In the genomic region with DNA sequence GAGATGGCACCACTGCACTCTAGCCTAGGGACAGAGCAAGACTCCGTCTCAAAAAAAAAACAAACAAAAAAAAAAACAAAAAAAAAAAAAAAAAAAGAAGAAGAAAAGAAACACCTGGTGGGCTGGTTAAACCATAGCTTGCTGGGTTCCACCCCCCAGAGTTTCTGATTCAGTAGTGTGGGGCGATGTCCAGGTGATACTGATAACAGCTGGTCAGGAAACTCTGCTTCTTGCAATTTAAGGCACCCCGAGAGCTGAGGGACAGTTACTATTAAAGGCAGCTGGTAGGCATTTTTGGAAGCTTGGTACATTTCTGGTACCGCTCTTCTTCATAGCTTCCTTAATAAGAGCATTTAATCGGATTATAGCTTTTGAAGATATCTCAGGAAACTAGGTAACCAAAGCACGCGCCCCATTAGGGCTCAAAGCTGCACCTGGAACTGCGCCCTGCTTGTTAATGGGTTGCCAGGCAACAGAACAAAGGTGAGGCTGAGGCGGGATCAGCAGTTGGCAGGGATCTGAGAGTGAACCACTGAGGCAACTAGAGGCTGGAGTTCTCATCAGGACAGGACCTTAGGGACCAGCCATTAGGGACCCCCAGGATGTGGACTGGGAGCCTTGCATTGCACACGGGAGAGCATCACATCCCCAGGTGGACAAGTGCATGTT, we compare ENCODE assay signal across 15 cellular contexts. TPM values are rescaled to one million over a fixed set of nuclear protein-coding genes. Genes with fewer than 3 reads are reported as not detected.
DNase-seq lines count a peak whose midpoint lies in the region; ATAC-seq and TF ChIP-seq lines count a peak whose summit lies in the region.
"Had no signal": no experiment of that assay in that cellular context is flagged by ENCODE, and none has a peak within 500 bp of the region (broad histone marks: within the 10 kb centered on the region; RNA-seq: fewer than 3 reads in every experiment).

No MANE protein-coding gene starts in this region.

- TF ChIP-seq EP300 in gastroesophageal sphincter (IDR thresholded peaks at IDR 0.05), result no peak

- TF ChIP-seq CTCF in mucosa of descending colon (IDR thresholded peaks at IDR 0.05), result no peak
- no peak for TF ChIP-seq CTCF in gastroesophageal sphincter (IDR thresholded peaks at IDR 0.05)

- H3K4me1 ChIP-seq in mucosa of descending colon (ENCODE audit: low read depth) (peaks cover 4% of the 10 kb centered on the region), gastroesophageal sphincter (no peaks in the 10 kb centered on the region)
- H3K4me1 ChIP-seq: parathyroid adenoma had no signal

- no peaks in the 10 kb centered on the region for H3K27me3 ChIP-seq in H7 (ENCODE audit: control insufficient read depth, insufficient read depth, low read length)
- peaks cover 35% of the 10 kb centered on the region for H3K27me3 ChIP-seq in gastroesophageal sphincter

- in situ Hi-C loops in ACHN (cut with HindIII; ENCODE audit: low pct_ligation_motif_present, low pct_unique_long_range_greater_than_20kb, low sequenced_read_pairs), result no loop called here

- DNase-seq in H7 (peak; percentile 55), NCI-H2081 treated with DMSO at 0.1 percent for 48 hours (lab: John Stamatoyannopoulos, UW) (peak; percentile 79), SK-N-MC (ENCODE audit: low read depth, low spot score) (no peak), mucosa of descending colon (peak in 2 of 3 donors; percentile 68 to 74), A172 (ENCODE audit: low spot score) (no peak), ACHN (no peak), pons (ENCODE audit: low spot score) (no peak)
- DNase-seq: activated naive CD8-positive, alpha-beta T cell treated with anti-CD3 and anti-CD28 coated beads for 36 hours; HFFc6; midbrain; NK-92 treated with Interleukin-12 subunit alpha and Interleukin-12 subunit beta, amount 100 ng/mL, for 24 hours had no signal

- H3K27ac ChIP-seq in SK-N-MC (peak overlapping the region; percentile 22; the same call in 1 of the 2 replicates), gastroesophageal sphincter (no peak overlapping the region)
- H3K27ac ChIP-seq: parathyroid adenoma had no signal

- no peak overlapping the region for H3K4me3 ChIP-seq in H7 (ENCODE audit: insufficient read depth, low read depth, low read length)
- no peak overlapping the region for H3K4me3 ChIP-seq in SK-N-MC
- H3K4me3 ChIP-seq in mucosa of descending colon, result no peak overlapping the region
- no peak overlapping the region for H3K4me3 ChIP-seq in gastroesophageal sphincter

- peak; percentile 87 for ATAC-seq in mucosa of descending colon
- no peak for ATAC-seq in gastroesophageal sphincter
- ATAC-seq: SK-N-SH treated with all-trans-retinoic acid at 6 μM for 48 hours had no signal

- intact Hi-C loops in mucosa of descending colon (cut with DNase I, micrococcal nuclease), result no loop called here

- no peak overlapping the region for H3K9ac ChIP-seq in SK-N-MC (ENCODE audit: insufficient read length)
- H3K9ac ChIP-seq: parathyroid adenoma had no signal

- H3K9me3 ChIP-seq in SK-N-MC (ENCODE audit: low read depth, low read length), result no peaks in the 10 kb centered on the region
- no peaks in the 10 kb centered on the region for H3K9me3 ChIP-seq in mucosa of descending colon
- H3K9me3 ChIP-seq in gastroesophageal sphincter, result peaks cover 0 to 6% (median 0%) of the 10 kb centered on the region in 3 donors

- H3K36me3 ChIP-seq in H7 (replicated peaks; ENCODE audit: control insufficient read depth, insufficient read depth, low read length) (no peaks in the 10 kb centered on the region), SK-N-MC (ENCODE audit: insufficient read depth, low read length) (no peaks in the 10 kb centered on the region), mucosa of descending colon (ENCODE audit: low read depth) (no peaks in the 10 kb centered on the region), gastroesophageal sphincter (no peaks in the 10 kb centered on the region)

- 56 to 73% methylated on average over 8 to 9 of the region's 10 CpGs for WGBS in gastroesophageal sphincter (ENCODE audit: low coverage in 1 of 2), 2 donors

- TF ChIP-seq POLR2A in gastroesophageal sphincter (IDR thresholded peaks at IDR 0.05), result no peak

RNA-seq across cellular contexts. Expression of gene SDK1, which starts 6.5 kb away (rescaled TPM):
- 2.4 and 4.1 TPM in 2 replicates for total RNA-seq in H7 (2014; rRNA removed; shearing (Covaris generic))
- total RNA-seq in mucosa of descending colon (10 to 100 TPM in 1 of 3 donors, 1 to 10 TPM in 2; 2.7 to 20.2 (median 4.2) TPM), gastroesophageal sphincter (10 to 100 TPM in 1 of 4 donors, 1 to 10 TPM in 3; 6.1 to 13.6 (median 8.7) TPM)
- 1.8 and 2.5 TPM in 2 replicates for total RNA-seq in A172 (2014; rRNA removed; shearing (Covaris generic))
- total RNA-seq: G401, HFFc6 had no signal

Comparison
In these comparisons a context has a peak if more than half of its experiments do, and no peak if none do; other contexts are left out.
1. DNase-seq: peak in H7 (single experiment), NCI-H2081 treated with DMSO at 0.1 percent for 48 hours (single experiment) and mucosa of descending colon (2 of 3); none in SK-N-MC (single experiment), A172 (single experiment), ACHN (single experiment) and pons (single experiment).